In the genomic region with DNA sequence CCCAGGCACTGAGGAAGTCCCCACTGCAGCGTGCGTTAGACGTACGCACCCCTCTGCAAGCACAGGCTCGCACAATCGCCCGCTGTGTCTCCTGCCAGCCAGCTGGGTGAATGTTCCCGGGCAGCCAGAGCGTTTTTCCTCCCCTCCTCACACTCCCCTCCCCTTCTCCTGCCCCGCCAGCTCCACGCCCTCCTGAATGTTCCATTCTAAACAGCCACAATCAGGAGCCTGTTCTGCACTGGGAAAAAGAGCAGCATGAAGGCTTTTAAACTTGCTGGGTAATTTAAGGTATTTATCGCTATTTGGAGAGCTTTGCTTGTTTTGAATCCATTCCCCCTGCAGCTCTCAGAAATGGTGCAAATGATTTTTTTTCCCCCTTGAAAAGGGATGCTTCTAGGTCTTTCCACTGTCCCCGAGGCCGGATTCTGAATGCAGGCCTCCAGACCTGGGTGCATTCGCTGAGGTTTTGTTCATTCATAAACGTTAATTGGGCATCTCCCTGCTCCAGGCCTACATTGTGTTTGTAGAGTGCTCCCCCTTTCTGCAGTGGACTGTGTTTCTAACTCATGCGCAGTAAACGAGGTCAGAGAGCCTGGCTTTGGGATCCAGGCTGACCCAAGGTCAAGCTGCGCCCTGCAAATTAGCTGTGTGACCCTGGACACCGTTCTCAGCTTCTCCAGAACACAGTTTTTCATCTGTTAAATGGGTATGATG, we compare ENCODE assay signal across 8 cellular contexts.
DNase-seq lines count a peak whose midpoint lies in the region; ATAC-seq and TF ChIP-seq lines count a peak whose summit lies in the region.

No MANE protein-coding gene starts in this region.

- intact Hi-C loops in CD14-positive monocyte (cut with micrococcal nuclease) = loop anchor here in 1 of 2 donors (2.0 kb wide), 1 partner anchor 18 kb away; no protein-coding TSS in a partner anchor
- intact Hi-C loops in uterus (cut with DNase I; ENCODE audit: low total_unique reads) = no loop called here

- H3K4me3 Mint-ChIP-seq in CD14-positive monocyte (peak overlapping the region; percentile 50 to 73), chondrocyte (ENCODE audit: unreplicated experiment) (no peak overlapping the region)

- DNase-seq in CD14-positive monocyte (ENCODE audit: low spot score) (no peak), NCI-H2171 (lab: John Stamatoyannopoulos, UW) (peak; percentile 70), chondrocyte (ENCODE audit: low spot score) (no peak), uterus (peak; percentile 46 to 48), NCI-H146 treated with DMSO at 0.1 percent for 48 hours (lab: John Stamatoyannopoulos, UW; ENCODE audit: unreplicated experiment) (no peak), GDM1 (lab: John Stamatoyannopoulos, UW) (no peak)

- H3K27me3 Mint-ChIP-seq in CD14-positive monocyte (ENCODE audit: low read depth in 3 of 3) (peaks cover 0 to 1% (median 0%) of the 10 kb centered on the region in 3 donors), chondrocyte (ENCODE audit: low read depth) (no peaks in the 10 kb centered on the region)

- peaks cover 36% of the 10 kb centered on the region for H3K4me1 ChIP-seq in mesodermal cell (ENCODE audit: control insufficient read depth, insufficient read depth, low read length, poor library complexity, severe bottlenecking)
- peaks cover 16 to 27% of the 10 kb centered on the region in 2 donors for H3K4me1 ChIP-seq in uterus

- H3K36me3 Mint-ChIP-seq in CD14-positive monocyte = peaks cover 21 to 30% of the 10 kb centered on the region in 2 donors
- H3K36me3 Mint-ChIP-seq in chondrocyte (ENCODE audit: low read depth) = no peaks in the 10 kb centered on the region

- H3K27ac ChIP-seq in mesodermal cell (ENCODE audit: low read depth, low read length, severe bottlenecking) (peak overlapping the region; percentile 78), uterus (peak overlapping the region; percentile 58 to 69)

- no peaks in the 10 kb centered on the region for H3K27me3 ChIP-seq in uterus

- H3K4me3 ChIP-seq in mesodermal cell (ENCODE audit: extremely low read depth, insufficient read depth, low read length, poor library complexity, severe bottlenecking) = no peak overlapping the region
- H3K4me3 ChIP-seq in uterus = no peak overlapping the region

- peaks cover 82% of the 10 kb centered on the region for H3K4me1 Mint-ChIP-seq in CD14-positive monocyte
- H3K4me1 Mint-ChIP-seq in chondrocyte (ENCODE audit: low read depth) = peaks cover 53% of the 10 kb centered on the region

- WGBS in mesodermal cell (ENCODE audit: insufficient coverage in 2 of 2), 2 experiments = 71 to 75% methylated on average over 13 to 16 of the region's 20 CpGs

- no peaks in the 10 kb centered on the region for H3K9me3 ChIP-seq in mesodermal cell (ENCODE audit: control insufficient read depth, low read length)
- no peaks in the 10 kb centered on the region for H3K9me3 ChIP-seq in uterus

- no peak for TF ChIP-seq POLR2A in uterus (IDR thresholded peaks at IDR 0.05)

- H3K36me3 ChIP-seq in mesodermal cell (ENCODE audit: control insufficient read depth, insufficient read depth, low read length) (no peaks in the 10 kb centered on the region), uterus (no peaks in the 10 kb centered on the region)

- H3K9me3 Mint-ChIP-seq in CD14-positive monocyte = peaks cover 0 to 1% (median 0%) of the 10 kb centered on the region in 7 donors
- no peaks in the 10 kb centered on the region for H3K9me3 Mint-ChIP-seq in chondrocyte (ENCODE audit: low read depth)

- ATAC-seq in GM18498 (IDR thresholded peaks at IDR 0.05; ENCODE audit: unreplicated experiment) = no peak

- peak overlapping the region; percentile 98 to 100 (median 99) for H3K27ac Mint-ChIP-seq in CD14-positive monocyte
- H3K27ac Mint-ChIP-seq in chondrocyte (ENCODE audit: unreplicated experiment) = no peak overlapping the region

- TF ChIP-seq CTCF in CD14-positive monocyte (IDR thresholded peaks at IDR 0.05) = peak; percentile 9
- TF ChIP-seq CTCF in chondrocyte (IDR thresholded peaks at IDR 0.05) = peak; percentile 56
- TF ChIP-seq CTCF in uterus (IDR thresholded peaks at IDR 0.05) = peak in 3 of 4 experiments; percentile 15 to 25 (median 25)

Comparison
In these comparisons a context has a peak if more than half of its experiments do, and no peak if none do; other contexts are left out.
1. DNase-seq: peak in NCI-H2171 (single experiment) and uterus (2 of 2); none in CD14-positive monocyte (single experiment), chondrocyte (single experiment), NCI-H146 treated with DMSO at 0.1 percent for 48 hours (single experiment) and GDM1 (single experiment).
2. Peak in every context shown above with its lines, with median percentiles within 50 percentile points of each other: CTCF ChIP-seq.